Comparison of ENCODE assay signal across 29 cellular contexts in the genomic region with DNA sequence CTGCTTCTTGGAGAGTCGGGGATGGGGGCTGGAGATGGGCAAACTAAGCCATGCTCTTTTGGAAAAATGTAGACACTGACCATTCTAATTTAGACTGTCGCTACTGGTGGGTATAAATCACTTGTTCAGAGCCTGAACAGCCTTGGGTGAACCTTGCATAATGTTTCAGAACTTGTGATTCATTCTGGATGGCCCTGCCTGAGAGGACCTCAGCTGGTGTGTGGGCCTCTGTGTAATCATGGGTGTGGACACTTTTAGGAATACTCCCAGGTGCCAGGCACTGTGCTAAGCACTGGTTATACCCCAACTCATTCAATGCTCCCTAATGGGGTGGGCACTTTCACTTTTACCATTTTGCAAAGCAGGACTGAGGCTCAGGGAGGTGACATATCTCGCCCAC. TPM values are rescaled to one million over a fixed set of nuclear protein-coding genes. Genes with fewer than 3 reads are reported as not detected.
DNase-seq lines count a peak whose midpoint lies in the region; FAIRE-seq and TF ChIP-seq lines count a peak whose summit lies in the region.
"Had no signal": no experiment of that assay in that cellular context is flagged by ENCODE, and none has a peak within 500 bp of the region (broad histone marks: within the 10 kb centered on the region; RNA-seq: fewer than 3 reads in every experiment).

No MANE protein-coding gene starts in this region.

- peaks cover 3% of the 10 kb centered on the region for H3K27me3 ChIP-seq in bronchial epithelial cell (ENCODE audit: control insufficient read depth, insufficient read depth, low read length)
- H3K27me3 ChIP-seq in mesenchymal stem cell (ENCODE audit: control insufficient read depth in 1 of 2, insufficient read depth in 1 of 2, low read length in 2 of 2) = peaks cover 0 to 9% of the 10 kb centered on the region in 2 experiments
- H3K27me3 ChIP-seq: BE2C, left lung, SJCRH30, thyroid gland had no signal

- no peak overlapping the region for H3K4me2 ChIP-seq in mesenchymal stem cell (ENCODE audit: low read length, poor library complexity, severe bottlenecking)

- no peak overlapping the region for H4K91ac ChIP-seq in mesenchymal stem cell (ENCODE audit: low read length)

- no peak overlapping the region for H2BK120ac ChIP-seq in mesenchymal stem cell (ENCODE audit: low read depth, low read length)

- H3K27ac ChIP-seq in mesenchymal stem cell (ENCODE audit: low read length, poor library complexity, severe bottlenecking) (no peak overlapping the region), substantia nigra (ENCODE audit: low read depth, low read length, poor library complexity, severe bottlenecking) (no peak overlapping the region)
- H3K27ac ChIP-seq: A549, esophagus muscularis mucosa, gastroesophageal sphincter, left lung, psoas muscle, SJCRH30, thyroid gland had no signal

- no peak for TF ChIP-seq CTCF in bronchial epithelial cell (IDR thresholded peaks at IDR 0.05; ENCODE audit: insufficient read depth, low read length, severe bottlenecking)

- WGBS in mesenchymal stem cell = 75% methylated on average over 3 of the region's 3 CpGs

- H2BK15ac ChIP-seq in mesenchymal stem cell (ENCODE audit: low read depth, poor library complexity, severe bottlenecking) = no peak overlapping the region

- H3K36me3 ChIP-seq in bronchial epithelial cell (ENCODE audit: control insufficient read depth, insufficient read depth, low read length) (no peaks in the 10 kb centered on the region), mesenchymal stem cell (ENCODE audit: control insufficient read depth in 1 of 2, insufficient read depth in 2 of 2, low read depth in 1 of 2, low read length in 2 of 2) (peaks cover 0 to 5% of the 10 kb centered on the region in 2 experiments)
- H3K36me3 ChIP-seq: BE2C, esophagus muscularis mucosa, gastroesophageal sphincter, SJCRH30, thyroid gland had no signal

- H3K4ac ChIP-seq in mesenchymal stem cell (ENCODE audit: low read depth in 1 of 2, low read length in 2 of 2) = no peak overlapping the region

- H3K4me1 ChIP-seq in mesenchymal stem cell (ENCODE audit: control insufficient read depth, insufficient read depth, low read depth, low read length) = peaks cover 12% of the 10 kb centered on the region
- H3K4me1 ChIP-seq: left lung, SJCRH30 had no signal

- no peak overlapping the region for H2BK12ac ChIP-seq in mesenchymal stem cell (ENCODE audit: low read length in 2 of 2)

- peak; percentile 49 for DNase-seq in AG08395 (ENCODE audit: low spot score)
- peak; percentile 10 for DNase-seq in HT1080 (ENCODE audit: low read depth)
- DNase-seq in bronchial epithelial cell (ENCODE audit: low read depth) = peak; percentile 43
- no peak for DNase-seq in mesenchymal stem cell
- DNase-seq in activated gamma-delta T cell (lab: John Stamatoyannopoulos, UW) = no peak
- no peak for DNase-seq in NCI-H82 (lab: John Stamatoyannopoulos, UW)
- no peak for DNase-seq in NK-92 treated with Interleukin-12 subunit alpha and Interleukin-12 subunit beta, amount 100 ng/mL, for 24 hours (lab: John Stamatoyannopoulos, UW)
- no peak for DNase-seq in substantia nigra (lab: John Stamatoyannopoulos, UW)
- DNase-seq: activated B cell treated with CpG ODN at 0.5 μM for 24 hours; activated CD8-positive, alpha-beta memory T cell treated with anti-CD3 and anti-CD28 coated beads, Interleukin-2, amount 10 ng/mL, durations not matched to agents 7 days and 5 days; activated naive CD4-positive, alpha-beta T cell treated with Interleukin-2 at 50 U/mL for 16 hours; activated T-cell treated with anti-CD3 and anti-CD28 coated beads, Interleukin-2, amount 50 U/mL, for 72 hours; amniotic stem cell; BE2C; effector CD8-positive, alpha-beta T cell; GF-D8; left lung; naive B cell; NCI-H1105 treated with DMSO at 0.1 percent for 48 hours; NCI-H1930; NCI-H524 treated with DMSO at 0.1 percent for 48 hours; nucleus accumbens; psoas muscle; SJCRH30; stimulated activated naive CD8-positive, alpha-beta T cell treated with anti-CD3 and anti-CD28 coated beads, Interleukin-15, Interleukin-2, amounts not matched to agents 100 U/mL and 50 U/mL, for 24 hours; thyroid gland had no signal

- no peak overlapping the region for H3K4me3 ChIP-seq in bronchial epithelial cell (ENCODE audit: low read depth, low read length)
- H3K4me3 ChIP-seq in mesenchymal stem cell (ENCODE audit: insufficient read depth in 1 of 2, low read depth in 1 of 2, low read length in 2 of 2) = no peak overlapping the region
- H3K4me3 ChIP-seq: A549, esophagus muscularis mucosa, gastroesophageal sphincter, left lung, psoas muscle, SJCRH30, thyroid gland had no signal

- H2AFZ ChIP-seq in mesenchymal stem cell (ENCODE audit: low read depth, low read length) = no peak overlapping the region

- H2AK5ac ChIP-seq in mesenchymal stem cell (ENCODE audit: low read length, severe bottlenecking) = peak overlapping the region; percentile 83

- no peak for FAIRE-seq in bronchial epithelial cell (lab: Jason Lieb, UNC)
- FAIRE-seq: A549 had no signal

- no peaks in the 10 kb centered on the region for H3K79me1 ChIP-seq in mesenchymal stem cell (replicated peaks; ENCODE audit: low read length, poor library complexity, severe bottlenecking)

- no peak overlapping the region for H3K18ac ChIP-seq in mesenchymal stem cell (ENCODE audit: low read depth in 1 of 2, low read length in 2 of 2)

- no peaks in the 10 kb centered on the region for H3K9me3 ChIP-seq in mesenchymal stem cell (ENCODE audit: control insufficient read depth, low read length)
- H3K9me3 ChIP-seq: A549, BE2C, esophagus muscularis mucosa, gastroesophageal sphincter, left lung, psoas muscle, SJCRH30, thyroid gland had no signal

- no peak overlapping the region for H3K23ac ChIP-seq in mesenchymal stem cell (ENCODE audit: low read length in 2 of 2)

- no peak overlapping the region for H3K9ac ChIP-seq in mesenchymal stem cell (ENCODE audit: low read length)

- H4K8ac ChIP-seq in mesenchymal stem cell (ENCODE audit: low read length) = no peak overlapping the region

- H3K14ac ChIP-seq in mesenchymal stem cell (ENCODE audit: low read length in 2 of 2) = no peak overlapping the region

- no peak overlapping the region for H2BK5ac ChIP-seq in mesenchymal stem cell (ENCODE audit: low read depth, low read length, poor library complexity, severe bottlenecking)

RNA-seq across cellular contexts. Expression of a gene that starts 26.8 kb away (rescaled TPM):
- total RNA-seq in HT1080 (2014; rRNA removed; shearing (Covaris generic)) = 50.4 and 63.1 TPM in 2 replicates
- 130 and 170 TPM in 2 replicates for polyA plus RNA-seq in HT1080 (2015; cell fraction: cytosol; rRNA removed)
- polyA plus RNA-seq in HT1080 (2015; cell fraction: nucleus; rRNA removed) = 109 and 152 TPM in 2 replicates
- total RNA-seq in bronchial epithelial cell = 121 and 145 TPM in 2 replicates
- polyA plus RNA-seq in mesenchymal stem cell (2013, experiment 1 of 2) = 67.7 TPM
- 72.9 TPM for polyA plus RNA-seq in mesenchymal stem cell (2013, experiment 2 of 2)

Comparison
In these comparisons a context has a peak if more than half of its experiments do, and no peak if none do; other contexts are left out.
1. DNase-seq: peak in AG08395 (single experiment), HT1080 (single experiment) and bronchial epithelial cell (single experiment); none in mesenchymal stem cell (single experiment), activated gamma-delta T cell (single experiment), NCI-H82 (single experiment), NK-92 treated with Interleukin-12 subunit alpha and Interleukin-12 subunit beta, amount 100 ng/mL, for 24 hours (single experiment) and substantia nigra (0 of 49).